10 cellular contexts compared by ENCODE assay signal in the genomic region with DNA sequence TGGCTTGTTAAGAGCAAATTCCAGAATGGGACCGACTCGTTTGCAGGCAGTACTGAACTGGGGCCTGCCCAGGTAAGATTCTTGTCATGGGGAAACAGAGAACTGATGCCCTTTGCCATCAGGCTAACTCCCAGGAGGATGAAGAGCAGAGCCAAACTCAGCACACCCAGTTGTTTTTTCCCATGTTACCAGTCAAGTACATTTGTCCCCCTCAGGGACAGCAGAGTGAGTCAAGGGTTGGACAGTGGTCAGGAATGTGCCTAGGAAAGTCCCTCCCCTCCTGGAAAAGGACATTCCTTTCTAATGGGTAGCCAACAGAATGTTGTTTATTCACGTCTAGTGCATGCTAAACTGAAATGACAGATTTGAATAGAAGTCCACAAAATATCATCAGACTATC. TPM values are rescaled to one million over a fixed set of nuclear protein-coding genes. Genes with fewer than 3 reads are reported as not detected.
DNase-seq lines count a peak whose midpoint lies in the region; TF ChIP-seq lines count a peak whose summit lies in the region.
"Had no signal": no experiment of that assay in that cellular context is flagged by ENCODE, and none has a peak within 500 bp of the region (broad histone marks: within the 10 kb centered on the region; RNA-seq: fewer than 3 reads in every experiment).

No MANE protein-coding gene starts in this region.

- no peak for TF ChIP-seq EP300 in suprapubic skin (IDR thresholded peaks at IDR 0.05)

- no peaks in the 10 kb centered on the region for H3K36me3 Mint-ChIP-seq in activated CD4-positive, alpha-beta T cell treated with anti-CD3 and anti-CD28 coated beads, Interleukin-2, amount 10 ng/mL, durations not matched to agents 7 days and 5 days (ENCODE audit: low read depth)

- H3K27me3 Mint-ChIP-seq in activated CD4-positive, alpha-beta T cell treated with anti-CD3 and anti-CD28 coated beads, Interleukin-2, amount 10 ng/mL, durations not matched to agents 7 days and 5 days = peaks cover 16% of the 10 kb centered on the region

- H3K4me3 ChIP-seq in suprapubic skin = no peak overlapping the region

- CTCF ChIA-PET in activated CD4-positive, alpha-beta T cell treated with anti-CD3 and anti-CD28 coated beads, Interleukin-2, amount 10 ng/mL, durations not matched to agents 7 days and 5 days (lab: Charles Lee) = interaction anchor here (0.5 kb wide), 1 partner anchor 244 kb away, joined by 4 read pairs; no protein-coding TSS in a partner anchor

- peaks cover 5% of the 10 kb centered on the region for H3K4me1 Mint-ChIP-seq in activated CD4-positive, alpha-beta T cell treated with anti-CD3 and anti-CD28 coated beads, Interleukin-2, amount 10 ng/mL, durations not matched to agents 7 days and 5 days

- no peaks in the 10 kb centered on the region for H3K9me3 Mint-ChIP-seq in activated CD4-positive, alpha-beta T cell treated with anti-CD3 and anti-CD28 coated beads, Interleukin-2, amount 10 ng/mL, durations not matched to agents 7 days and 5 days

- DNase-seq in HS-5 (ENCODE audit: low read depth) (peak; percentile 44), dedifferentiated amniotic fluid mesenchymal stem cell (ENCODE audit: extremely low spot score) (peak; percentile 38), kidney glomerular epithelial cell (lab: John Stamatoyannopoulos, UW) (peak; percentile 26), suprapubic skin (ENCODE audit: low spot score in 2 of 2) (peak; percentile 68 to 76), retina (no peak), NCI-H226 (no peak), ecto neural progenitor cell (ENCODE audit: low spot score) (no peak)
- DNase-seq in activated CD4-positive, alpha-beta T cell treated with anti-CD3 and anti-CD28 coated beads, Interleukin-2, amount 10 ng/mL, durations not matched to agents 7 days and 5 days = no peak
- DNase-seq: activated CD4-positive, alpha-beta T cell treated with anti-CD3 and anti-CD28 coated beads for 1 hour; NCI-H526 had no signal

- H3K9me3 ChIP-seq in suprapubic skin = no peaks in the 10 kb centered on the region

- no peak overlapping the region for H3K4me3 Mint-ChIP-seq in activated CD4-positive, alpha-beta T cell treated with anti-CD3 and anti-CD28 coated beads, Interleukin-2, amount 10 ng/mL, durations not matched to agents 7 days and 5 days

- 21% methylated on average over 3 of the region's 3 CpGs for WGBS in suprapubic skin

- H3K36me3 ChIP-seq in suprapubic skin = no peaks in the 10 kb centered on the region

- peaks cover 32% of the 10 kb centered on the region for H3K4me1 ChIP-seq in suprapubic skin

- no peak for TF ChIP-seq CTCF in suprapubic skin (IDR thresholded peaks at IDR 0.05)

- TF ChIP-seq POLR2A in suprapubic skin (IDR thresholded peaks at IDR 0.05) = no peak

- H3K27ac ChIP-seq in suprapubic skin = peak overlapping the region; percentile 40

- H3K27me3 ChIP-seq in suprapubic skin = no peaks in the 10 kb centered on the region

- POLR2A ChIA-PET in activated CD4-positive, alpha-beta T cell treated with anti-CD3 and anti-CD28 coated beads, Interleukin-2, amount 10 ng/mL, durations not matched to agents 7 days and 5 days (lab: Charles Lee) = no interaction called here

- H3K27ac Mint-ChIP-seq in activated CD4-positive, alpha-beta T cell treated with anti-CD3 and anti-CD28 coated beads, Interleukin-2, amount 10 ng/mL, durations not matched to agents 7 days and 5 days = no peak overlapping the region

RNA-seq across cellular contexts. Expression of a gene that starts 1.6 kb away (rescaled TPM):
- total RNA-seq in suprapubic skin = 1 to 10 TPM in 1 of 4 donors, under 1 TPM in 2, not detected in 1; 0.17 to 1.3 (median 0.42) TPM
- not detected for total RNA-seq in activated CD4-positive, alpha-beta T cell treated with anti-CD3 and anti-CD28 coated beads, Interleukin-2, amount 10 ng/mL, durations not matched to agents 7 days and 5 days

RNA-seq across cellular contexts. Expression of a gene that starts 27.8 kb away (rescaled TPM):
- total RNA-seq in suprapubic skin = not detected
- total RNA-seq in activated CD4-positive, alpha-beta T cell treated with anti-CD3 and anti-CD28 coated beads, Interleukin-2, amount 10 ng/mL, durations not matched to agents 7 days and 5 days = not detected

RNA-seq across cellular contexts. Expression of a gene that starts 38.3 kb away (rescaled TPM):
- total RNA-seq in suprapubic skin = under 1 TPM in 2 of 4 donors, not detected in 2; 0.31 to 0.83 TPM
- total RNA-seq in activated CD4-positive, alpha-beta T cell treated with anti-CD3 and anti-CD28 coated beads, Interleukin-2, amount 10 ng/mL, durations not matched to agents 7 days and 5 days = 1 to 10 TPM in 1 of 2 experiments, under 1 TPM in 1; 1.00 to 1.3 TPM

RNA-seq across cellular contexts. Expression of a gene that starts 38.5 kb away (rescaled TPM):
- 10 to 100 TPM; 16.7 to 24.4 (median 19.7) TPM for total RNA-seq in suprapubic skin
- total RNA-seq in activated CD4-positive, alpha-beta T cell treated with anti-CD3 and anti-CD28 coated beads, Interleukin-2, amount 10 ng/mL, durations not matched to agents 7 days and 5 days = 10 to 100 TPM; 83.9 to 95.7 TPM

RNA-seq across cellular contexts. Expression of a gene that starts 43.9 kb away (rescaled TPM):
- 100 to 1,000 TPM in 1 of 4 donors, 10 to 100 TPM in 3; 43.5 to 135 (median 58.3) TPM for total RNA-seq in suprapubic skin
- total RNA-seq in activated CD4-positive, alpha-beta T cell treated with anti-CD3 and anti-CD28 coated beads, Interleukin-2, amount 10 ng/mL, durations not matched to agents 7 days and 5 days = under 1 TPM in 1 of 2 experiments, not detected in 1; 0.20 TPM

Comparison
In these comparisons a context has a peak if more than half of its experiments do, and no peak if none do; other contexts are left out.
1. DNase-seq: peak in HS-5 (single experiment), dedifferentiated amniotic fluid mesenchymal stem cell (single experiment), kidney glomerular epithelial cell (single experiment) and suprapubic skin (2 of 2); none in activated CD4-positive, alpha-beta T cell treated with anti-CD3 and anti-CD28 coated beads, Interleukin-2, amount 10 ng/mL, durations not matched to agents 7 days and 5 days (single experiment), retina (single experiment), NCI-H226 (single experiment) and ecto neural progenitor cell (single experiment).